In the genomic region with DNA sequence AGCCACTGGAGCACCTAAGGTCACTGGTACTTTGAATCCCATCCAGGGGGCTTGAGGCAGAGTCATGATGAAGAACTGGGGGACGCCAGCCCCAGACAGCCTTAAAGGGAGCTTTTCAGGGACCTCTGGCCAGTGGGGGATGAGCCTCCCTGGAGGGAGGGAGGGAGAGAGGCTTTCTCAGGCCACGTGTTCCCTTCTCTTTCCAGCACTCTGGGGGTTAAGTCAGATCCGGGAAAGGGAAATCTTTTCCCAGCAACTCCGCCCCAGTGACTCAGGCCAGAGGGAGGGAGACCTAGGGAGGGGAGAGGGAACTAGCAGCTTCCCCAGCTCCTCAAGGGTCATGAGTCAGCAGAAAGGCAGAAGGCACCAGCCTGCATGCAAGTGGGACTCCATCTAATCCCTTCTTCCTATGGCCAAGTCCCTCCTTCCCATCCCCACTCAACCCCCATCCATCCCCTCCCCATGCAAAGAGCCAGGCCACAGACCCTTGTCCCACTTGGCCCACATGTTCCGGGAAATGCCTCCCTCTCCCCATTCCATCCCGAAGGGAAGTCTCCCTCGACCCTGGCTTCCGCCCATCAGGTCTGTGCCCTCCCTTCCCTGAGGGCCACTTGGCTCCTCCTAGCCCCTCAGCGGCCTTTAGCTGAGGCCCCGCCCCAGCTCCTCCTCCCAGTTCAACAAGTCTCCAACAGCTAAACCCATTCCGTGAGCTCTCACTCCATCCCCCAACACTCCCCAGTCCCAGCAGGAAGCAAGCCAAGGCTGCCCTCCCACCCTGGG, we compare ENCODE assay signal across 8 cellular contexts. TPM values are rescaled to one million over a fixed set of nuclear protein-coding genes. Genes with fewer than 3 reads are reported as not detected.
A peak's percentile ranks its signal among the peaks of the same experiment; 100 is the strongest.
DNase-seq lines count a peak whose midpoint lies in the region; ATAC-seq and TF ChIP-seq lines count a peak whose summit lies in the region.

No MANE protein-coding gene starts in this region.

- in situ Hi-C loops in astrocyte of the spinal cord (cut with HindIII; ENCODE audit: low sequenced_read_pairs) = no loop called here

- no peaks in the 10 kb centered on the region for H3K79me2 ChIP-seq in KMS-11 (ENCODE audit: insufficient read depth, low read depth)

- DNase-seq in GM04504 (ENCODE audit: low read depth) = peak; percentile 99
- peak; percentile 97 for DNase-seq in SK-N-DZ (ENCODE audit: low spot score)
- peak; percentile 99 for DNase-seq in astrocyte of the spinal cord (ENCODE audit: low read depth, low spot score)
- peak; percentile 98 for DNase-seq in right cardiac atrium
- peak; percentile 98 for DNase-seq in posterior vena cava (ENCODE audit: low spot score)
- no peak for DNase-seq in NCI-H774 (lab: John Stamatoyannopoulos, UW)

- peak overlapping the region; percentile 42; the same call in 1 of the 2 replicates for H3K9ac ChIP-seq in KMS-11

- peak overlapping the region; percentile 29; the same call in 1 of the 2 replicates for H3K4me2 ChIP-seq in KMS-11

- 0% methylated on average over 11 of the region's 11 CpGs for WGBS in right cardiac atrium

- H3K27ac ChIP-seq in KMS-11 (peak overlapping the region; percentile 56), right cardiac atrium (ENCODE audit: low read length) (peak overlapping the region; percentile 90)

- no peaks in the 10 kb centered on the region for H3K9me3 ChIP-seq in right cardiac atrium (ENCODE audit: control insufficient read depth, low read length)

- H2AFZ ChIP-seq in KMS-11 (ENCODE audit: low read depth) = no peak overlapping the region

- ATAC-seq in right cardiac atrium = peak; percentile 89
- ATAC-seq in HG02870 (IDR thresholded peaks at IDR 0.05; ENCODE audit: unreplicated experiment) = no peak

- no peaks in the 10 kb centered on the region for H3K36me3 ChIP-seq in KMS-11 (ENCODE audit: insufficient read depth)

- H3K27me3 ChIP-seq in KMS-11 (ENCODE audit: insufficient read depth, low read depth) (no peaks in the 10 kb centered on the region), right cardiac atrium (ENCODE audit: control insufficient read depth, insufficient read depth) (no peaks in the 10 kb centered on the region)

- TF ChIP-seq CTCF in KMS-11 (conservative IDR thresholded peaks at IDR 0.05; ENCODE audit: low read depth, low read length) (no peak), astrocyte of the spinal cord (IDR thresholded peaks at IDR 0.05; ENCODE audit: low read depth, low read length) (no peak)

- H4K20me1 ChIP-seq in KMS-11 (ENCODE audit: insufficient read depth) = no peaks in the 10 kb centered on the region

- H3K4me1 ChIP-seq in KMS-11 (ENCODE audit: low read depth, poor library complexity, severe bottlenecking) = peaks cover 23% of the 10 kb centered on the region
- peaks cover 20% of the 10 kb centered on the region for H3K4me1 ChIP-seq in right cardiac atrium (ENCODE audit: control insufficient read depth, insufficient read depth, low read length)

- intact Hi-C loops in right cardiac atrium (cut with DNase I) = loop anchor here in 3 of 4 donors (5.0 to 10.0 kb wide), 2 partner anchors 46 to 49 kb away; a partner anchor contains a TSS
- intact Hi-C loops in posterior vena cava (cut with DNase I) = loop anchor here in 1 of 2 donors (10.0 kb wide), 1 partner anchor 129 kb away; no protein-coding TSS in a partner anchor

- H3K4me3 ChIP-seq in KMS-11 (IDR thresholded peaks at IDR 0.05; ENCODE audit: insufficient read depth, low read depth, low read length) = no peak overlapping the region
- peak overlapping the region; percentile 30 for H3K4me3 ChIP-seq in astrocyte of the spinal cord (ENCODE audit: low read depth, low read length)
- H3K4me3 ChIP-seq in right cardiac atrium (ENCODE audit: low read length) = peak overlapping the region; percentile 42

RNA-seq across cellular contexts. Expression of a gene that starts 5.6 kb away (rescaled TPM):
- 16.6 and 21.6 TPM in 2 replicates for polyA plus RNA-seq in SK-N-DZ (2014; cell fraction: cytosol; rRNA removed)
- 10.3 and 11.6 TPM in 2 replicates for polyA plus RNA-seq in SK-N-DZ (2014; cell fraction: nucleus; rRNA removed)
- total RNA-seq in right cardiac atrium (100 to 1,000 TPM in 1 of 4 donors, 10 to 100 TPM in 3; 65.6 to 103 (median 75.9) TPM), posterior vena cava (100 to 1,000 TPM; 190 to 194 TPM)
- polyA plus RNA-seq in right cardiac atrium = 41.3 TPM

RNA-seq across cellular contexts. Expression of a gene that starts 25.8 kb away (rescaled TPM):
- not detected in 2 replicates for polyA plus RNA-seq in SK-N-DZ (2014; cell fraction: cytosol; rRNA removed)
- polyA plus RNA-seq in SK-N-DZ (2014; cell fraction: nucleus; rRNA removed) = 0.30 TPM in 1 of 2 replicates, not detected in the other
- under 1 TPM in 1 of 4 donors, not detected in 3; 0.64 TPM for total RNA-seq in right cardiac atrium
- 1.5 TPM for polyA plus RNA-seq in right cardiac atrium
- total RNA-seq in posterior vena cava = under 1 TPM in 1 of 2 donors, not detected in 1; 0.51 TPM

RNA-seq across cellular contexts. Expression of a gene that starts 39.1 kb away (rescaled TPM):
- not detected in 2 replicates for polyA plus RNA-seq in SK-N-DZ (2014; cell fraction: cytosol; rRNA removed)
- polyA plus RNA-seq in SK-N-DZ (2014; cell fraction: nucleus; rRNA removed) = not detected in 2 replicates
- total RNA-seq in right cardiac atrium (under 1 TPM; 0.08 to 0.80 (median 0.50) TPM), posterior vena cava (1 to 10 TPM; 1.9 to 3.3 TPM)
- 0.23 TPM for polyA plus RNA-seq in right cardiac atrium

RNA-seq across cellular contexts. Expression of a gene that starts 47.7 kb away (rescaled TPM):
- 10.8 and 12.9 TPM in 2 replicates for polyA plus RNA-seq in SK-N-DZ (2014; cell fraction: cytosol; rRNA removed)
- polyA plus RNA-seq in SK-N-DZ (2014; cell fraction: nucleus; rRNA removed) = 10.8 and 14.2 TPM in 2 replicates
- total RNA-seq in right cardiac atrium (10 to 100 TPM; 37.6 to 54.2 (median 40.3) TPM), posterior vena cava (10 to 100 TPM; 86.4 to 92.5 TPM)
- 30.8 TPM for polyA plus RNA-seq in right cardiac atrium
